Comparison of ENCODE assay signal across 26 cellular contexts in genomic region chr3:72169561-72170472, GRCh38.
"Had no signal": no experiment of that assay in that cellular context is flagged by ENCODE, and none has a peak within 500 bp of the region (broad histone marks: within the 10 kb centered on the region; RNA-seq: fewer than 3 reads in every experiment).

No MANE protein-coding gene starts in this region.

- H3K27me3 ChIP-seq: breast epithelium, esophagus squamous epithelium, neural progenitor cell, right atrium auricular region, testis, transverse colon had no signal

- H3K36me3 ChIP-seq: breast epithelium, esophagus squamous epithelium, neural progenitor cell, right atrium auricular region, spleen, transverse colon had no signal

- H3K9me3 ChIP-seq: esophagus squamous epithelium, testis, transverse colon had no signal

- ATAC-seq: activated CD4-positive, CD25-positive, alpha-beta regulatory T cell treated with anti-CD3 and anti-CD28 coated beads, Interleukin-2, amount 50 U/mL, for 24 hours; left cardiac atrium; naive thymus-derived CD4-positive, alpha-beta T cell; T-helper 17 cell had no signal

- H3K9me3 Mint-ChIP-seq: activated CD4-positive, alpha-beta memory T cell treated with anti-CD3 and anti-CD28 coated beads for 36 hours; activated naive CD4-positive, alpha-beta T cell treated with anti-CD3 and anti-CD28 coated beads, Interleukin-2, amount 10 ng/mL, durations not matched to agents 7 days and 5 days; activated T-helper 1 cell treated with anti-CD3 and anti-CD28 coated beads, Interleukin-12 subunit alpha, Interleukin-12 subunit beta, Interleukin-2, Interleukin-4 antibody, amounts not matched to agents 30 ng/mL and 10 ng/mL and 1 ng/mL, durations not matched to agents 14 hours and 24 hours and 36 hours; central memory CD8-positive, alpha-beta T cell; dendritic cell treated with granulocyte-macrophage colony-stimulating factor and Interleukin-4, amounts not matched to agents 40 ng/mL and 50 ng/mL, for 4 days had no signal

- DNase-seq: activated CD4-positive, alpha-beta memory T cell treated with anti-CD3 and anti-CD28 coated beads for 36 hours; activated CD4-positive, alpha-beta T cell treated with anti-CD3 and anti-CD28 coated beads for 48 hours; activated CD8-positive, alpha-beta memory T cell treated with anti-CD3 and anti-CD28 coated beads, Interleukin-2, amount 50 U/mL, for 4 hours; activated gamma-delta T cell; activated naive CD4-positive, alpha-beta T cell treated with anti-CD3 and anti-CD28 coated beads, Interleukin-2, amount 10 ng/mL, durations not matched to agents 7 days and 5 days; activated T-cell treated with anti-CD3 and anti-CD28 coated beads, Interleukin-2, amount 50 U/mL, for 1 hour; amygdala; effector CD4-positive, alpha-beta T cell; esophagus squamous epithelium; foreskin melanocyte; left cardiac atrium; naive thymus-derived CD4-positive, alpha-beta T cell; spleen; stimulated activated naive CD4-positive, alpha-beta T cell; T-helper 17 cell; testis; transverse colon had no signal

- H3K4me3 Mint-ChIP-seq: activated CD4-positive, alpha-beta memory T cell treated with anti-CD3 and anti-CD28 coated beads for 36 hours; activated naive CD4-positive, alpha-beta T cell treated with anti-CD3 and anti-CD28 coated beads, Interleukin-2, amount 10 ng/mL, durations not matched to agents 7 days and 5 days; activated T-helper 1 cell treated with anti-CD3 and anti-CD28 coated beads, Interleukin-12 subunit alpha, Interleukin-12 subunit beta, Interleukin-2, Interleukin-4 antibody, amounts not matched to agents 30 ng/mL and 10 ng/mL and 1 ng/mL, durations not matched to agents 14 hours and 24 hours and 36 hours; central memory CD8-positive, alpha-beta T cell; dendritic cell treated with granulocyte-macrophage colony-stimulating factor and Interleukin-4, amounts not matched to agents 40 ng/mL and 50 ng/mL, for 4 days; mesothelial cell of epicardium; naive thymus-derived CD4-positive, alpha-beta T cell; neural progenitor cell; T-helper 17 cell had no signal

- H3K36me3 Mint-ChIP-seq: activated CD4-positive, alpha-beta memory T cell treated with anti-CD3 and anti-CD28 coated beads for 36 hours; activated naive CD4-positive, alpha-beta T cell treated with anti-CD3 and anti-CD28 coated beads, Interleukin-2, amount 10 ng/mL, durations not matched to agents 7 days and 5 days; mesothelial cell of epicardium; naive thymus-derived CD4-positive, alpha-beta T cell; neural progenitor cell had no signal

- H3K4me3 ChIP-seq: breast epithelium, esophagus squamous epithelium, neural progenitor cell, right atrium auricular region, spleen, testis, transverse colon had no signal

- H3K27ac ChIP-seq: breast epithelium, esophagus squamous epithelium, neural progenitor cell, right atrium auricular region, spleen, testis, transverse colon, VCaP had no signal

- H3K27ac Mint-ChIP-seq: activated CD4-positive, alpha-beta memory T cell treated with anti-CD3 and anti-CD28 coated beads for 36 hours; activated naive CD4-positive, alpha-beta T cell treated with anti-CD3 and anti-CD28 coated beads, Interleukin-2, amount 10 ng/mL, durations not matched to agents 7 days and 5 days; activated T-helper 1 cell treated with anti-CD3 and anti-CD28 coated beads, Interleukin-12 subunit alpha, Interleukin-12 subunit beta, Interleukin-2, Interleukin-4 antibody, amounts not matched to agents 30 ng/mL and 10 ng/mL and 1 ng/mL, durations not matched to agents 14 hours and 24 hours and 36 hours; dendritic cell treated with granulocyte-macrophage colony-stimulating factor and Interleukin-4, amounts not matched to agents 40 ng/mL and 50 ng/mL, for 4 days; mesothelial cell of epicardium; naive thymus-derived CD4-positive, alpha-beta T cell; neural progenitor cell; T-helper 17 cell had no signal

- H3K4me1 Mint-ChIP-seq: activated naive CD4-positive, alpha-beta T cell treated with anti-CD3 and anti-CD28 coated beads, Interleukin-2, amount 10 ng/mL, durations not matched to agents 7 days and 5 days; central memory CD8-positive, alpha-beta T cell; naive thymus-derived CD4-positive, alpha-beta T cell; T-helper 17 cell had no signal
